ENCODE assay signal across 17 cellular contexts in genomic region chr20:3563113-3563512, GRCh38.
"Had no signal": no experiment of that assay in that cellular context is flagged by ENCODE, and none has a peak within 500 bp of the region (broad histone marks: within the 10 kb centered on the region; RNA-seq: fewer than 3 reads in every experiment).

No MANE protein-coding gene starts in this region.

- H2AFZ ChIP-seq: neural progenitor cell had no signal

- H3K9me3 ChIP-seq: adrenal gland, esophagus muscularis mucosa, upper lobe of left lung had no signal

- H3K27ac ChIP-seq: adrenal gland, coronary artery, esophagus muscularis mucosa, foreskin keratinocyte, neural progenitor cell, upper lobe of left lung, WERI-Rb-1 had no signal

- H3K4me1 Mint-ChIP-seq: activated CD4-positive, alpha-beta T cell treated with anti-CD3 and anti-CD28 coated beads, Interleukin-2, amount 10 ng/mL, durations not matched to agents 7 days and 5 days; activated T-helper 17 cell treated with anti-CD3 and anti-CD28 coated beads, Interleukin-2, amount 50 U/mL, for 72 hours; naive thymus-derived CD4-positive, alpha-beta T cell; neural progenitor cell had no signal

- H3K27me3 Mint-ChIP-seq: activated CD4-positive, alpha-beta T cell treated with anti-CD3 and anti-CD28 coated beads, Interleukin-2, amount 10 ng/mL, durations not matched to agents 7 days and 5 days; activated naive CD8-positive, alpha-beta T cell; activated T-helper 17 cell treated with anti-CD3 and anti-CD28 coated beads, Interleukin-2, amount 50 U/mL, for 72 hours; naive thymus-derived CD4-positive, alpha-beta T cell had no signal

- H3K4me2 ChIP-seq: neural progenitor cell had no signal

- H3K27ac Mint-ChIP-seq: activated CD4-positive, alpha-beta T cell treated with anti-CD3 and anti-CD28 coated beads, Interleukin-2, amount 10 ng/mL, durations not matched to agents 7 days and 5 days; activated CD8-positive, alpha-beta T cell treated with anti-CD3 and anti-CD28 coated beads, Interleukin-2, amount 10 ng/mL, durations not matched to agents 7 days and 5 days; activated naive CD8-positive, alpha-beta T cell; activated T-helper 17 cell treated with anti-CD3 and anti-CD28 coated beads, Interleukin-2, amount 50 U/mL, for 72 hours; naive thymus-derived CD4-positive, alpha-beta T cell; neural progenitor cell had no signal

- ATAC-seq: activated CD8-positive, alpha-beta T cell treated with anti-CD3 and anti-CD28 coated beads, Interleukin-2, amount 10 ng/mL, durations not matched to agents 7 days and 5 days; activated T-helper 17 cell treated with anti-CD3 and anti-CD28 coated beads, Interleukin-2, amount 50 U/mL, for 72 hours; foreskin keratinocyte; naive thymus-derived CD4-positive, alpha-beta T cell; stimulated activated naive CD8-positive, alpha-beta T cell treated with anti-CD3 and anti-CD28 coated beads, Interleukin-15, Interleukin-2, amounts not matched to agents 100 U/mL and 50 U/mL, for 24 hours had no signal

- H3K36me3 ChIP-seq: neural progenitor cell had no signal

- H3K9ac ChIP-seq: neural progenitor cell had no signal

- H3K4me3 Mint-ChIP-seq: activated CD4-positive, alpha-beta T cell treated with anti-CD3 and anti-CD28 coated beads, Interleukin-2, amount 10 ng/mL, durations not matched to agents 7 days and 5 days; activated CD8-positive, alpha-beta T cell treated with anti-CD3 and anti-CD28 coated beads, Interleukin-2, amount 10 ng/mL, durations not matched to agents 7 days and 5 days; activated naive CD8-positive, alpha-beta T cell; activated T-helper 17 cell treated with anti-CD3 and anti-CD28 coated beads, Interleukin-2, amount 50 U/mL, for 72 hours; naive thymus-derived CD4-positive, alpha-beta T cell; neural progenitor cell had no signal

- DNase-seq: activated CD4-positive, CD25-positive, alpha-beta regulatory T cell treated with anti-CD3 and anti-CD28 coated beads, Interleukin-2, amount 50 U/mL, for 72 hours; activated T-cell treated with anti-CD3 and anti-CD28 coated beads, Interleukin-2, amount 50 U/mL, for 1 hour; kidney; upper lobe of left lung had no signal

- H3K4me3 ChIP-seq: adrenal gland, coronary artery, esophagus muscularis mucosa, lung, neural progenitor cell, upper lobe of left lung had no signal

- H3K4me1 ChIP-seq: esophagus muscularis mucosa, foreskin keratinocyte, neural progenitor cell, upper lobe of left lung had no signal

- H3K9me3 Mint-ChIP-seq: activated CD4-positive, alpha-beta T cell treated with anti-CD3 and anti-CD28 coated beads, Interleukin-2, amount 10 ng/mL, durations not matched to agents 7 days and 5 days; activated T-helper 17 cell treated with anti-CD3 and anti-CD28 coated beads, Interleukin-2, amount 50 U/mL, for 72 hours; naive thymus-derived CD4-positive, alpha-beta T cell; neural progenitor cell had no signal

- H3K27me3 ChIP-seq: adrenal gland, esophagus muscularis mucosa, foreskin keratinocyte, neural progenitor cell, upper lobe of left lung had no signal
